Comparison of ENCODE assay signal across 21 cellular contexts in the genomic region with DNA sequence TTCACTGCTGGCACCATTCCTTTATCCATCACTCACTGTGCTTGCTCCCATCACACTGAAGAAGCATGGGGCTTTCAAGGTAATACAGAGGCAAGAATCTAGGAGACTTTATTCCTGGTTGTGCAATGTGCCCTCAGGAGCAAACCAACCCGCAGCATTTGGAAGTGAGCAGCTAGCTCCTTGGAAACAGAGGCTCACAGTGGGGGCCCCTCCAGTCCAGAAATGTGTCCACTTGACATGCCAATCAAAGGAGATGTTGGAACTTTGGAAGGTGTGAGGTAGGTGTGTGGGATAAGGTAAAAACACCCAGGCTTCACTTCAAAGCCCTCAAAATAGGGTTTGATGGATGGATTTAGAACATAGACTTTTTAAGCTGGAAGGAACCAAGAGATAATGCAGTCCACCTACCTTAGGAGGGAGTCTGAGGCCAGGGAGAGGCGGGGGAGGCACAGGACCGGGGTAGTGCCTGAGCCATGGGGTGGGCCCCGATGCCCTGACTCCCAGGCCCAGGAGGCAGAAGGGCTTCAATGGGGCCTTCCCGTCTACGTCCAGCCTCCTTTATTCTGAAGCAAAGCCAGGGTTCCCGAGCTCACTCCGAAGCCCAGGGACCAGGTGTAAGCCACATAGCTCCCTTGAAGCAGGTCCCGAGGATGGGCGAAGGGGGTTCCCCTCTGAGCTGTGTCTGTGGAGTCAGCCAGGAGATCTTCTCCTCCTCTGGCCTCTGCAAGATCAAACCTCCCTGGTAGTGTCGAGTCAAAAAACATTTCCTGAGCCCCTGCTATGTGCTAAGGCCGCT. TPM values are rescaled to one million over a fixed set of nuclear protein-coding genes. Genes with fewer than 3 reads are reported as not detected.
"Had no signal": no experiment of that assay in that cellular context is flagged by ENCODE, and none has a peak within 500 bp of the region (broad histone marks: within the 10 kb centered on the region; RNA-seq: fewer than 3 reads in every experiment).

No MANE protein-coding gene starts in this region.

- ATAC-seq: HepG2 had no signal

- H3K36me3 ChIP-seq: MG63 had no signal

- H3K27ac ChIP-seq: RWPE1 had no signal

- H3K27me3 ChIP-seq: MG63 had no signal

- H3K4me3 ChIP-seq: MG63 had no signal

- H3K9me3 ChIP-seq: MG63, SK-N-SH had no signal

- DNase-seq: IMR-90, Karpas-422, KG1, MG63, NCI-H1092, NCI-H1105 treated with DMSO at 0.1 percent for 48 hours, NCI-H1417 treated with DMSO at 0.1 percent for 48 hours, NCI-H187, NCI-H2029, NCI-H2081 treated with DMSO at 0.1 percent for 48 hours, NCI-H2171, NCI-H226, NCI-H446, NCI-H510A, NCI-H524 treated with DMSO at 0.1 percent for 48 hours, NCI-H69, NCI-H774, SHP77, SK-N-SH had no signal

RNA-seq across cellular contexts. Expression of gene BCL11B, which starts 17.6 kb away (rescaled TPM):
- total RNA-seq: HepG2 had no signal
